In genomic region chr6:35258858-35259193, GRCh38 we compare ENCODE assay signal across 9 cellular contexts. TPM values are rescaled to one million over a fixed set of nuclear protein-coding genes. Genes with fewer than 3 reads are reported as not detected.
DNase-seq lines count a peak whose midpoint lies in the region; ATAC-seq and TF ChIP-seq lines count a peak whose summit lies in the region.
"Had no signal": no experiment of that assay in that cellular context is flagged by ENCODE, and none has a peak within 500 bp of the region (broad histone marks: within the 10 kb centered on the region; RNA-seq: fewer than 3 reads in every experiment).

No MANE protein-coding gene starts in this region.

- peak overlapping the region; percentile 94 for H2AFZ ChIP-seq in osteoblast (ENCODE audit: low read length)

- peak overlapping the region; percentile 65 to 93 (median 80) for H3K4me3 ChIP-seq in BLaER1 treated with 17β-estradiol and CSF1 and Interleukin-3, amounts not matched to agents 10 nM and 100 nM
- H3K4me3 ChIP-seq in fibroblast of pulmonary artery (replicated peaks; ENCODE audit: low read depth, low read length) (peak overlapping the region; percentile 94), osteoblast (ENCODE audit: insufficient read depth, low read length) (peak overlapping the region; percentile 93)

- H3K27me3 ChIP-seq in BLaER1 treated with 17β-estradiol and CSF1 and Interleukin-3, amounts not matched to agents 10 nM and 100 nM = no peaks in the 10 kb centered on the region
- H3K27me3 ChIP-seq in osteoblast (ENCODE audit: insufficient read depth, low read length) = no peaks in the 10 kb centered on the region

- H3K4me2 ChIP-seq in BLaER1 treated with 17β-estradiol and CSF1 and Interleukin-3, amounts not matched to agents 10 nM and 100 nM = peak overlapping the region; percentile 83 to 97 (median 93)
- H3K4me2 ChIP-seq in osteoblast (ENCODE audit: insufficient read depth, low read length) = peak overlapping the region; percentile 83

- peak; percentile 15 for TF ChIP-seq CTCF in fibroblast of pulmonary artery (IDR thresholded peaks at IDR 0.05; ENCODE audit: low read length, missing control alignments)
- TF ChIP-seq CTCF in osteoblast (IDR thresholded peaks at IDR 0.05; ENCODE audit: extremely low read depth, low read depth, low read length) = peak; percentile 15

- DNase-seq in HuH-7.5 (ENCODE audit: low spot score) = peak; percentile 28
- peak; percentile 33 to 38 for DNase-seq in activated CD4-positive, alpha-beta T cell treated with anti-CD3 and anti-CD28 coated beads, Interleukin-2, amount 50 U/mL, for 4 hours
- peak; percentile 58 for DNase-seq in fibroblast of pulmonary artery (ENCODE audit: low read depth)
- DNase-seq in osteoblast (ENCODE audit: insufficient read length, low spot score, missing footprints) = peak; percentile 83
- DNase-seq in SK-N-DZ (ENCODE audit: low spot score) = no peak
- no peak for DNase-seq in LoVo (ENCODE audit: low spot score)

- peak; percentile 12 for ATAC-seq in GM19035 (IDR thresholded peaks at IDR 0.05; ENCODE audit: unreplicated experiment)

- H3K4me1 ChIP-seq in BLaER1 treated with 17β-estradiol and CSF1 and Interleukin-3, amounts not matched to agents 10 nM and 100 nM = peaks cover 24 to 42% (median 36%) of the 10 kb centered on the region in 10 experiments
- H3K4me1 ChIP-seq in osteoblast (ENCODE audit: insufficient read depth, low read length) = peaks cover 20% of the 10 kb centered on the region

- H3K79me2 ChIP-seq in osteoblast (ENCODE audit: insufficient read depth, low read length) = peaks cover 27% of the 10 kb centered on the region

- no peaks in the 10 kb centered on the region for H3K9me3 ChIP-seq in BLaER1 treated with 17β-estradiol and CSF1 and Interleukin-3, amounts not matched to agents 10 nM and 100 nM (replicated peaks in 1 of 11)
- H3K9me3 ChIP-seq in osteoblast (ENCODE audit: low read depth, low read length) = no peaks in the 10 kb centered on the region

- H3K27ac ChIP-seq in BLaER1 treated with 17β-estradiol and CSF1 and Interleukin-3, amounts not matched to agents 10 nM and 100 nM = peak overlapping the region; percentile 94 to 99 (median 95)
- peak overlapping the region; percentile 95 for H3K27ac ChIP-seq in osteoblast (ENCODE audit: low read depth, low read length)

- peaks cover 0 to 7% (median 0%) of the 10 kb centered on the region in 11 experiments; a peak in 2 of 22 replicates for H4K20me1 ChIP-seq in BLaER1 treated with 17β-estradiol and CSF1 and Interleukin-3, amounts not matched to agents 10 nM and 100 nM
- H4K20me1 ChIP-seq in osteoblast (ENCODE audit: insufficient read depth, low read length) = no peaks in the 10 kb centered on the region

- H3K36me3 ChIP-seq in BLaER1 treated with 17β-estradiol and CSF1 and Interleukin-3, amounts not matched to agents 10 nM and 100 nM = 0 out of 22 replicates have a peak, but pooled peaks cover 0 to 3% (median 0%) of the 10 kb centered on the region in 11 experiments
- H3K36me3 ChIP-seq in osteoblast (ENCODE audit: insufficient read depth, low read length) = no peaks in the 10 kb centered on the region

- peak overlapping the region; percentile 92 to 98 (median 97) for H3K9ac ChIP-seq in BLaER1 treated with 17β-estradiol and CSF1 and Interleukin-3, amounts not matched to agents 10 nM and 100 nM

RNA-seq across cellular contexts. Expression of gene ZNF76, which starts 0.7 kb away (rescaled TPM):
- total RNA-seq in osteoblast = 19.9 and 22.7 TPM in 2 replicates
- 15.5 and 18.4 TPM in 2 replicates for polyA plus RNA-seq in SK-N-DZ (2014; cell fraction: cytosol; rRNA removed)
- polyA plus RNA-seq in SK-N-DZ (2014; cell fraction: nucleus; rRNA removed) = 60.8 and 107 TPM in 2 replicates

RNA-seq across cellular contexts. Expression of gene DEF6, which starts 38.8 kb away (rescaled TPM):
- 0.29 and 0.72 TPM in 2 replicates for total RNA-seq in osteoblast
- polyA plus RNA-seq in SK-N-DZ (2014; cell fraction: cytosol; rRNA removed) = 1.8 and 2.3 TPM in 2 replicates
- 2.2 and 2.5 TPM in 2 replicates for polyA plus RNA-seq in SK-N-DZ (2014; cell fraction: nucleus; rRNA removed)

RNA-seq across cellular contexts. Expression of gene SCUBE3, which starts 45.1 kb away (rescaled TPM):
- total RNA-seq in osteoblast = 30.4 and 62.5 TPM in 2 replicates
- 0.08 and 0.09 TPM in 2 replicates for polyA plus RNA-seq in SK-N-DZ (2014; cell fraction: cytosol; rRNA removed)
- 0.02 and 0.13 TPM in 2 replicates for polyA plus RNA-seq in SK-N-DZ (2014; cell fraction: nucleus; rRNA removed)
- total RNA-seq: T-helper 2 cell treated with Interferon-gamma antibody and Interleukin-4, amounts not matched to agents 100 ng/mL and 5 ng/mL, for 36 hours had no signal

Comparison
In these comparisons a context has a peak if more than half of its experiments do, and no peak if none do; other contexts are left out.
1. DNase-seq: peak in HuH-7.5 (single experiment), activated CD4-positive, alpha-beta T cell treated with anti-CD3 and anti-CD28 coated beads, Interleukin-2, amount 50 U/mL, for 4 hours (2 of 2), fibroblast of pulmonary artery (single experiment) and osteoblast (single experiment); none in SK-N-DZ (single experiment) and LoVo (single experiment).
2. Peak in every context shown above with its lines, with median percentiles within 50 percentile points of each other: H3K4me3 ChIP-seq.